In genomic region chr1:229410370-229410691, GRCh38 we compare ENCODE assay signal across 1 cellular context.
TF ChIP-seq lines count a peak whose summit lies in the region.

No MANE protein-coding gene starts in this region.

TF ChIP-seq in HepG2, 621 proteins besides CTCF, POLR2A, EP300 and RAD21:
- TF ChIP-seq HNRNPL (IDR thresholded peaks at IDR 0.05; ENCODE audit: low read depth, low read length) (0 out of 2 replicates have a peak, but pooled peaks have one; percentile 3), ZNF687 (CRISPR knock-in tag; IDR thresholded peaks at IDR 0.05) (0 out of 2 replicates have a peak, but pooled peaks have one; percentile 5), RCOR2 (CRISPR knock-in tag; IDR thresholded peaks at IDR 0.05) (no peak)
